ENCODE assay signal across 8 cellular contexts in the genomic region with DNA sequence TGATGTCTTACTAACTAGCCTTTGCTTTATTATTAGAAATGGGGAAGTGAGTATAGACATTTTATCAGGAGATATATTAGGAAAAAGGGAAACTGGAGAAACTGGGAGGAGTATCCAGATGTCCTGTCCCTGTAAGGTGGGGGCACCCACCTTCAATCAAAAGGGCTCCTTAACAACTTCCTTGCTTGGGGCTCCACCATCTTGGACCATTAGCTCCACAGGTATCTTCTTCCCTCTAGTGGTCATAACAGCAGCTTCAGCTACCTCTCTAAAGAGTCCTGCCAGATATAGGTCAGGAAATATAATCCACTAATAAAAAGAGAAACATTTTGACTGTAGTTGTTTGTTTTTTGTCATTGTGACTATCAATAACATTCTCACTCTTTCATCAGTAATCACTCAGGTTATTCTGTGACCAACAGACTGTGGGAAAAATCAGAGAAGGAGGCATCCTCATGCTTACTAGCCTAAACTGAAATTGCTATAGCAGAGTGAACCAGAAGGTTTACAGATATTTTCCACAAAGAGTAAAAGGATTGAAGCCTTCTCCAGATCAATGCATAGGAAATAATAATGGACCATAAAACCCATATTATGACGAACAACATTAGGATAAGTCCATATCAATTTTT. TPM values are rescaled to one million over a fixed set of nuclear protein-coding genes. Genes with fewer than 3 reads are reported as not detected.
DNase-seq lines count a peak whose midpoint lies in the region; ATAC-seq and TF ChIP-seq lines count a peak whose summit lies in the region.

No MANE protein-coding gene starts in this region.

- peak; percentile 94 for ATAC-seq in GM18517 (IDR thresholded peaks at IDR 0.05; ENCODE audit: unreplicated experiment)
- peak; percentile 80 for ATAC-seq in HG02870 (IDR thresholded peaks at IDR 0.05; ENCODE audit: unreplicated experiment)

- H3K9me3 ChIP-seq in A673 (ENCODE audit: low read depth, low read length, poor library complexity, severe bottlenecking) (no peaks in the 10 kb centered on the region), fibroblast of lung (ENCODE audit: control insufficient read depth, insufficient read depth, low read depth, low read length) (no peaks in the 10 kb centered on the region), suprapubic skin (no peaks in the 10 kb centered on the region)

- CTCF ChIA-PET in A673 (lab: Charles Lee), result no interaction called here

- H4K20me1 ChIP-seq in fibroblast of lung (ENCODE audit: control insufficient read depth, extremely low read depth, insufficient read depth, low read length), result no peaks in the 10 kb centered on the region

- peak; percentile 43 for TF ChIP-seq CTCF in A673 (conservative IDR thresholded peaks at IDR 0.05; ENCODE audit: low read depth, low read length)
- peak; percentile 69 to 79 for TF ChIP-seq CTCF in fibroblast of lung (conservative IDR thresholded peaks at IDR 0.05 in 1 of 2, IDR thresholded peaks at IDR 0.05 in 1 of 2; ENCODE audit: low read depth in 1 of 2, low read length in 2 of 2)
- peak in 1 of 2 donors; percentile 21 for TF ChIP-seq CTCF in suprapubic skin (IDR thresholded peaks at IDR 0.05)

- intact Hi-C loops in A673 (cut with micrococcal nuclease; ENCODE audit: unreplicated experiment), result loop anchor here (5.0 kb wide), 1 partner anchor 169 kb away; no protein-coding TSS in a partner anchor

- no peaks in the 10 kb centered on the region for H3K27me3 ChIP-seq in A673 (replicated peaks; ENCODE audit: insufficient read depth, low read depth, low read length, poor library complexity)
- no peaks in the 10 kb centered on the region for H3K27me3 ChIP-seq in fibroblast of lung (ENCODE audit: control insufficient read depth, insufficient read depth, low read length)
- H3K27me3 ChIP-seq in suprapubic skin, result no peaks in the 10 kb centered on the region

- H3K27ac ChIP-seq in A673 (ENCODE audit: low read depth, low read length, poor library complexity, severe bottlenecking) (no peak overlapping the region), fibroblast of lung (ENCODE audit: insufficient read depth, low read length) (no peak overlapping the region), suprapubic skin (no peak overlapping the region)

- WGBS in suprapubic skin, result 87% methylated on average over 1 of the region's 1 CpG

- TF ChIP-seq POLR2A in suprapubic skin (IDR thresholded peaks at IDR 0.05), result no peak

- H3K36me3 ChIP-seq in A673 (ENCODE audit: insufficient read depth, low read length, poor library complexity, severe bottlenecking) (no peaks in the 10 kb centered on the region), fibroblast of lung (ENCODE audit: control insufficient read depth, insufficient read depth, low read length) (no peaks in the 10 kb centered on the region), suprapubic skin (no peaks in the 10 kb centered on the region)

- no peak overlapping the region for H3K9ac ChIP-seq in fibroblast of lung (ENCODE audit: insufficient read depth, low read length)

- H3K4me3 ChIP-seq in A673 (ENCODE audit: low read depth, low read length, poor library complexity, severe bottlenecking) (no peak overlapping the region), fibroblast of lung (replicated peaks in 1 of 4; ENCODE audit: control extremely low read depth in 1 of 4, insufficient read depth in 1 of 4, low read depth in 3 of 4, low read length in 4 of 4) (no peak overlapping the region), suprapubic skin (no peak overlapping the region)

- TF ChIP-seq EP300 in suprapubic skin (IDR thresholded peaks at IDR 0.05), result no peak

- DNase-seq in A673 (ENCODE audit: low spot score) (peak; percentile 10), NCI-H524 treated with DMSO at 0.1 percent for 48 hours (lab: John Stamatoyannopoulos, UW) (peak; percentile 15), fibroblast of lung (ENCODE audit: low read depth in 2 of 2) (peak; percentile 32 to 70), NCI-H187 (lab: John Stamatoyannopoulos, UW) (no peak), suprapubic skin (ENCODE audit: low spot score in 2 of 2) (no peak), cerebellum (ENCODE audit: low spot score) (no peak)

- BruUV-seq in A673 (replicated peaks; lab: Mats Ljungman, UMichigan), result no TSS peak

- H2AFZ ChIP-seq in fibroblast of lung (ENCODE audit: low read length), result no peak overlapping the region

- POLR2A ChIA-PET in A673 (lab: Charles Lee; ENCODE audit: low non-redundant PET), result no interaction called here

- no peaks in the 10 kb centered on the region for H3K4me1 ChIP-seq in A673 (ENCODE audit: insufficient read depth, low read length, poor library complexity, severe bottlenecking)
- H3K4me1 ChIP-seq in fibroblast of lung (ENCODE audit: control insufficient read depth, extremely low read depth, insufficient read depth, low read length), result peaks cover 2% of the 10 kb centered on the region
- H3K4me1 ChIP-seq in suprapubic skin, result no peaks in the 10 kb centered on the region

- H3K79me2 ChIP-seq in fibroblast of lung (ENCODE audit: control insufficient read depth, insufficient read depth, low read length), result no peaks in the 10 kb centered on the region

- no peak overlapping the region for H3K4me2 ChIP-seq in fibroblast of lung (ENCODE audit: extremely low read depth, insufficient read depth, low read length)

RNA-seq across cellular contexts. Expression of gene OR51B4, which starts 10.4 kb away (rescaled TPM):
- total RNA-seq in A673 (2021) (not detected in 2 replicates), fibroblast of lung (0.17 TPM in 1 of 2 replicates, not detected in the other), suprapubic skin (not detected), cerebellum (0.36 TPM)
- polyA plus RNA-seq in fibroblast of lung, result not detected in 2 replicates
- polyA plus RNA-seq in fibroblast of lung (2012), result not detected in 2 replicates
- not detected in 2 replicates for polyA minus RNA-seq in fibroblast of lung (ENCODE audit: low replicate concordance)

RNA-seq across cellular contexts. Expression of gene HBE1, which starts 21.6 kb away (rescaled TPM):
- not detected in 2 replicates for total RNA-seq in A673 (2021)
- total RNA-seq in fibroblast of lung, result 0.33 TPM in 1 of 2 replicates, not detected in the other
- polyA plus RNA-seq in fibroblast of lung, result 2.0 and 3.1 TPM in 2 replicates
- 0.85 and 1.7 TPM in 2 replicates for polyA plus RNA-seq in fibroblast of lung (2012)
- polyA minus RNA-seq in fibroblast of lung (ENCODE audit: low replicate concordance), result not detected in 2 replicates
- 1 to 10 TPM in 1 of 4 donors, not detected in 3; 1.9 TPM for total RNA-seq in suprapubic skin
- total RNA-seq in cerebellum, result 5.6 TPM

RNA-seq across cellular contexts. Expression of gene OR51B2, which starts 32.8 kb away (rescaled TPM):
- total RNA-seq in A673 (2021), result not detected in 2 replicates
- total RNA-seq in fibroblast of lung, result not detected in 2 replicates
- not detected in 2 replicates for polyA plus RNA-seq in fibroblast of lung
- polyA plus RNA-seq in fibroblast of lung (2012), result not detected in 2 replicates
- polyA minus RNA-seq in fibroblast of lung (ENCODE audit: low replicate concordance), result not detected in 2 replicates
- total RNA-seq in suprapubic skin, result not detected
- total RNA-seq in cerebellum, result 1.2 TPM

RNA-seq across cellular contexts. Expression of gene HBG2, which starts 36.7 kb away (rescaled TPM):
- not detected in 2 replicates for total RNA-seq in A673 (2021)
- not detected in 2 replicates for total RNA-seq in fibroblast of lung
- 0.93 and 2.6 TPM in 2 replicates for polyA plus RNA-seq in fibroblast of lung
- polyA plus RNA-seq in fibroblast of lung (2012), result 0.93 and 1.3 TPM in 2 replicates
- 1.7 TPM in 1 of 2 replicates, not detected in the other for polyA minus RNA-seq in fibroblast of lung (ENCODE audit: low replicate concordance)
- not detected for total RNA-seq in suprapubic skin
- 1,342 TPM for total RNA-seq in cerebellum

RNA-seq across cellular contexts. Expression of gene HBG1, which starts 41.7 kb away (rescaled TPM):
- not detected in 2 replicates for total RNA-seq in A673 (2021)
- not detected in 2 replicates for total RNA-seq in fibroblast of lung
- 0.41 and 0.46 TPM in 2 replicates for polyA plus RNA-seq in fibroblast of lung
- not detected in 2 replicates for polyA plus RNA-seq in fibroblast of lung (2012)
- polyA minus RNA-seq in fibroblast of lung (ENCODE audit: low replicate concordance), result 0.74 TPM in 1 of 2 replicates, not detected in the other
- total RNA-seq in suprapubic skin, result not detected
- 510 TPM for total RNA-seq in cerebellum

Comparison
In these comparisons a context has a peak if more than half of its experiments do, and no peak if none do; other contexts are left out.
1. DNase-seq: peak in A673 (single experiment), NCI-H524 treated with DMSO at 0.1 percent for 48 hours (single experiment) and fibroblast of lung (2 of 2); none in NCI-H187 (0 of 2), suprapubic skin (0 of 2) and cerebellum (single experiment).